ENCODE assay signal across 27 cellular contexts in the genomic region with DNA sequence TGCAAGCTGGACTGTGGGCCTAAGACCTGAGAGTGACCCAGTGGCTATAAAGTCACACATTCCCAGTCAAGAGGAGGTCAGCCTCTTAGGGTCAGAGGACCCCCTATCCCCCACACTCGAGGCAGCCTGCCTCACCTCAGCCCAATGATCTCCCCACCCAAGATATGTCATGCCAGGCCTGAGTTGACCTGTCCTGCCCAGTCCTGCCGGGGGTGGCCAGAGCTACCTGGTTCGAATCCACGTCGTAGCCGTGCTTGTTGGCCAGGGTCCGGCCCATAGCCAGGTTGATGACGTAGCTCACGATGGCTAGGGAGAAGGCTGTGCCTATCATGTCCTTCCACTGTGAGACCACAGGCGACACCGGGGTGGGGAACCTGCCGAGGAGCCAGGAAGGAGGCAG. TPM values are rescaled to one million over a fixed set of nuclear protein-coding genes. Genes with fewer than 3 reads are reported as not detected.
DNase-seq lines count a peak whose midpoint lies in the region; ATAC-seq, FAIRE-seq and TF ChIP-seq lines count a peak whose summit lies in the region.
"Had no signal": no experiment of that assay in that cellular context is flagged by ENCODE, and none has a peak within 500 bp of the region (broad histone marks: within the 10 kb centered on the region; RNA-seq: fewer than 3 reads in every experiment).

No MANE protein-coding gene starts in this region.

- H3K79me2 ChIP-seq in HepG2 (ENCODE audit: insufficient read depth, low read length) (no peaks in the 10 kb centered on the region), hepatocyte (no peaks in the 10 kb centered on the region)

- no peak overlapping the region for H3K9ac ChIP-seq in HepG2 (ENCODE audit: insufficient read depth, low read depth, low read length)
- H3K9ac ChIP-seq: BLaER1, GM23248, KMS-11 had no signal

- no peak overlapping the region for H3K4me2 ChIP-seq in HepG2 (ENCODE audit: low read depth, low read length)
- H3K4me2 ChIP-seq in hepatocyte = no peak overlapping the region
- H3K4me2 ChIP-seq: BLaER1, KMS-11, PC-9 had no signal

- H4K20me1 ChIP-seq in HepG2 (ENCODE audit: insufficient read depth, low read length) (no peaks in the 10 kb centered on the region), hepatocyte (ENCODE audit: insufficient read depth, poor library complexity, severe bottlenecking) (no peaks in the 10 kb centered on the region)
- H4K20me1 ChIP-seq: BLaER1 had no signal

- no peaks in the 10 kb centered on the region for H3K9me2 ChIP-seq in hepatocyte (replicated peaks; ENCODE audit: insufficient read depth)

- TF ChIP-seq RAD21 in HepG2 (CRISPR knock-in tag; IDR thresholded peaks at IDR 0.05) = no peak

- no peak for TF ChIP-seq EP300 in HepG2 (IDR thresholded peaks at IDR 0.05; ENCODE audit: low read depth in 2 of 2, low read length in 2 of 2)
- TF ChIP-seq EP300 in HepG2 (CRISPR knock-in tag; IDR thresholded peaks at IDR 0.05; ENCODE audit: borderline replicate concordance) = no peak
- no peak for TF ChIP-seq EP300 in sigmoid colon (IDR thresholded peaks at IDR 0.05)

- FAIRE-seq in HepG2 (lab: Jason Lieb, UNC) = no peak
- FAIRE-seq: GM12892 had no signal

- TF ChIP-seq CTCF in HepG2 (CRISPR knock-in tag; IDR thresholded peaks at IDR 0.05) = no peak
- no peak for TF ChIP-seq CTCF in right lobe of liver (IDR thresholded peaks at IDR 0.05)
- no peak for TF ChIP-seq CTCF in sigmoid colon (IDR thresholded peaks at IDR 0.05)
- no peak for TF ChIP-seq CTCF in hepatocyte (IDR thresholded peaks at IDR 0.05; ENCODE audit: poor library complexity)

- intact Hi-C loops in HepG2 (cut with micrococcal nuclease; ENCODE audit: unreplicated experiment) = no loop called here
- intact Hi-C loops in right lobe of liver (cut with DNase I) = loop anchor here in 1 of 2 donors (5.0 to 10.0 kb wide), 2 partner anchors 50 to 177 kb away; no protein-coding TSS in a partner anchor
- intact Hi-C loops in sigmoid colon (cut with DNase I) = no loop called here

- H3K36me3 ChIP-seq in HepG2 (replicated peaks in 1 of 2; ENCODE audit: control insufficient read depth in 1 of 2, insufficient read depth in 2 of 2, low read length in 2 of 2) = no peaks in the 10 kb centered on the region
- no peaks in the 10 kb centered on the region for H3K36me3 ChIP-seq in right lobe of liver
- H3K36me3 ChIP-seq in sigmoid colon = no peaks in the 10 kb centered on the region
- H3K36me3 ChIP-seq in hepatocyte (replicated peaks; ENCODE audit: insufficient read depth, low read depth) = no peaks in the 10 kb centered on the region
- H3K36me3 ChIP-seq: BLaER1, HAP-1, SJSA1 had no signal

- H3K9me3 ChIP-seq in HepG2 (ENCODE audit: low read length) (no peaks in the 10 kb centered on the region), right lobe of liver (no peaks in the 10 kb centered on the region), sigmoid colon (no peaks in the 10 kb centered on the region), hepatocyte (ENCODE audit: low read depth) (no peaks in the 10 kb centered on the region)
- H3K9me3 ChIP-seq: BLaER1, HAP-1, SJSA1 had no signal

- no peak for DNase-seq in HepG2 (ENCODE audit: low spot score)
- no peak for DNase-seq in right lobe of liver
- DNase-seq in mesenteric fat pad (ENCODE audit: low spot score) = peak; percentile 87
- DNase-seq in sigmoid colon = peak; percentile 56
- DNase-seq in hepatic stellate cell (ENCODE audit: low spot score) = no peak
- DNase-seq in hepatocyte (ENCODE audit: low spot score) = no peak
- DNase-seq in cerebellar nuclear complex (lab: John Stamatoyannopoulos, UW) = no peak
- DNase-seq: CD4-positive, CD25-positive, alpha-beta regulatory T cell; DMS153; DND-41; GM23248; HFFc6; IMR-90; MM.1S; NCI-H2029; NCI-H446 treated with DMSO at 0.1 percent for 48 hours; NCI-H526; NCI-H82; NK-92 treated with Interleukin-12 subunit alpha and Interleukin-12 subunit beta, amount 100 ng/mL, for 24 hours; PC-9; Right ventricle myocardium superior had no signal

- POLR2A ChIA-PET in HepG2 (lab: Yijun Ruan, JAX) = no interaction called here

- TF ChIP-seq POLR2A in HepG2 (IDR thresholded peaks at IDR 0.05; ENCODE audit: insufficient read depth in 1 of 2, low read depth in 2 of 2, low read length in 2 of 2) = no peak
- TF ChIP-seq POLR2A in right lobe of liver (IDR thresholded peaks at IDR 0.05) = no peak
- TF ChIP-seq POLR2A in sigmoid colon (IDR thresholded peaks at IDR 0.05) = no peak

- no TSS peak for BruUV-seq in HepG2 (replicated peaks; lab: Mats Ljungman, UMichigan)

- H2AFZ ChIP-seq in HepG2 (ENCODE audit: low read length) = no peak overlapping the region
- no peak overlapping the region for H2AFZ ChIP-seq in hepatocyte
- H2AFZ ChIP-seq: GM23248, PC-9 had no signal

- peaks cover 5 to 35% of the 10 kb centered on the region in 2 experiments; a peak in 3 of 5 replicates for H3K27me3 ChIP-seq in HepG2 (ENCODE audit: control insufficient read depth in 1 of 2, insufficient read depth in 2 of 2, low read length in 2 of 2)
- no peaks in the 10 kb centered on the region for H3K27me3 ChIP-seq in right lobe of liver
- no peaks in the 10 kb centered on the region for H3K27me3 ChIP-seq in sigmoid colon
- H3K27me3 ChIP-seq in hepatocyte = no peaks in the 10 kb centered on the region
- H3K27me3 ChIP-seq: BLaER1, SJSA1 had no signal

- 40% methylated on average over 3 of the region's 12 CpGs for WGBS in HepG2 (ENCODE audit: low lambda C conversion rate)
- no CpG with 5 or more reads among the region's 12 CpGs for WGBS in right lobe of liver (ENCODE audit: insufficient coverage, low coverage, low lambda C conversion rate, missing lambda C conversion rate)
- 90 to 92% methylated on average over 12 of the region's 12 CpGs for WGBS in sigmoid colon, 2 donors
- 97% methylated on average over 12 of the region's 12 CpGs for WGBS in hepatocyte (ENCODE audit: low lambda C conversion rate, missing lambda C conversion rate)

- ATAC-seq in HepG2 = no peak
- ATAC-seq in right lobe of liver = no peak

- in situ Hi-C loops in HepG2 (cut with HindIII; ENCODE audit: extremely low pct_ligation_motif_present, low pct_unique_long_range_greater_than_20kb) = loop anchor here (5.0 kb wide), 1 partner anchor 40 kb away; no protein-coding TSS in a partner anchor

- H3K4me3 ChIP-seq in HepG2 (replicated peaks in 1 of 3; ENCODE audit: insufficient read depth in 1 of 3, low read depth in 2 of 3, low read length in 3 of 3) = no peak overlapping the region
- H3K4me3 ChIP-seq in right lobe of liver = no peak overlapping the region
- no peak overlapping the region for H3K4me3 ChIP-seq in sigmoid colon
- H3K4me3 ChIP-seq in hepatocyte = no peak overlapping the region
- H3K4me3 ChIP-seq: BLaER1, GM23248, HAP-1, PC-9, SJSA1 had no signal

- CTCF ChIA-PET in HepG2 (lab: Yijun Ruan, JAX; ENCODE audit: low intra/inter-chr PET ratio, low total read pairs) = no interaction called here

- H3K27ac ChIP-seq in HepG2 (ENCODE audit: extremely low read length, insufficient read depth, low read length) (no peak overlapping the region), right lobe of liver (no peak overlapping the region), sigmoid colon (no peak overlapping the region), hepatocyte (no peak overlapping the region)
- H3K27ac ChIP-seq: BLaER1, GM23248, KMS-11, PC-9, SJSA1 had no signal

- H3K4me1 ChIP-seq in HepG2 (ENCODE audit: insufficient read depth, low read length) (peaks cover 4% of the 10 kb centered on the region; the same call in 1 of the 2 replicates), right lobe of liver (no peaks in the 10 kb centered on the region), sigmoid colon (no peaks in the 10 kb centered on the region), hepatocyte (ENCODE audit: insufficient read depth) (peaks cover under 1% of the 10 kb centered on the region)
- H3K4me1 ChIP-seq: HAP-1 had no signal

TF ChIP-seq in HepG2, 621 proteins besides CTCF, POLR2A, EP300 and RAD21:
- TF ChIP-seq CREB1 (IDR thresholded peaks at IDR 0.05) (peak; percentile 31; the same call in 1 of the 2 replicates), CREB1 (CRISPR knock-in tag; IDR thresholded peaks at IDR 0.05) (no peak), NFRKB (IDR thresholded peaks at IDR 0.05) (no peak), RBAK (CRISPR knock-in tag; IDR thresholded peaks at IDR 0.05) (no peak), HOXA9 (CRISPR knock-in tag; IDR thresholded peaks at IDR 0.05; ENCODE audit: borderline replicate concordance) (no peak)

RNA-seq across cellular contexts. Expression of gene SLC26A9, which starts 15.6 kb away (rescaled TPM):
- total RNA-seq in HepG2 (2016; rRNA removed; fragmentation: Illumina TruSeq; extraction: Trizol) (0.04 and 0.15 TPM in 2 replicates), right lobe of liver (under 1 TPM in 1 of 6 experiments, not detected in 5; 0.09 TPM), mesenteric fat pad (not detected), sigmoid colon (not detected), hepatocyte (0.13 and 0.44 TPM in 2 replicates)
- total RNA-seq in HepG2 (2016; cell fraction: cytosol; rRNA removed; fragmentation: Illumina TruSeq; extraction: Trizol; ENCODE audit: low read depth) = not detected in 2 replicates
- total RNA-seq in HepG2 (2016; cell fraction: insoluble cytoplasmic fraction; rRNA removed; fragmentation: Illumina TruSeq; extraction: Trizol) = 0.04 TPM in 1 of 2 replicates, not detected in the other
- 0.06 TPM in 1 of 2 replicates, not detected in the other for total RNA-seq in HepG2 (2016; cell fraction: membrane; rRNA removed; fragmentation: Illumina TruSeq; extraction: Trizol)
- total RNA-seq in HepG2 (2016; cell fraction: nucleus; rRNA removed; fragmentation: Illumina TruSeq; extraction: Trizol) = 0.09 TPM in 1 of 2 replicates, not detected in the other
- polyA plus RNA-seq in HepG2 (2011; rRNA removed) (0.03 and 0.11 TPM in 2 replicates), sigmoid colon (under 1 TPM in 1 of 3 donors, not detected in 2; 0.60 TPM), hepatocyte (0.63 and 2.4 TPM in 2 replicates)
- 0.03 TPM in 2 replicates for polyA plus RNA-seq in HepG2 (2011; cell fraction: cytosol; rRNA removed)
- polyA plus RNA-seq in HepG2 (2011; cell fraction: nucleus; rRNA removed) = 0.19 and 0.43 TPM in 2 replicates
- polyA plus RNA-seq in HepG2 (2012) = 0.04 TPM in 1 of 2 replicates, not detected in the other
- not detected in 2 replicates for polyA plus RNA-seq in HepG2 (2016; cell fraction: cytosol; fragmentation: Illumina TruSeq; extraction: Trizol; ENCODE audit: low read depth)
- polyA plus RNA-seq in HepG2 (2016; cell fraction: insoluble cytoplasmic fraction; fragmentation: Illumina TruSeq; extraction: Trizol; ENCODE audit: low read depth) = 0.09 TPM in 1 of 2 replicates, not detected in the other
- polyA plus RNA-seq in HepG2 (2016; cell fraction: membrane; fragmentation: Illumina TruSeq; extraction: Trizol; ENCODE audit: low read depth) = 0.07 and 0.13 TPM in 2 replicates
- polyA plus RNA-seq in HepG2 (2016; cell fraction: nucleus; fragmentation: Illumina TruSeq; extraction: Trizol; ENCODE audit: insufficient read depth, low read depth) = 0.40 and 0.41 TPM in 2 replicates
- polyA minus RNA-seq in HepG2 (2011; rRNA and poly(A)+ RNA removed; ENCODE audit: low replicate concordance) = 0.02 and 0.09 TPM in 2 replicates
- not detected in 2 replicates for polyA minus RNA-seq in HepG2 (2011; cell fraction: cytosol; rRNA and poly(A)+ RNA removed)
- 0.39 TPM in 1 of 2 replicates, not detected in the other for polyA minus RNA-seq in HepG2 (2011; cell fraction: nucleus; rRNA and poly(A)+ RNA removed)
- total RNA-seq: A172; CD4-positive, CD25-positive, alpha-beta regulatory T cell; GM23248; HFFc6; IMR-90; SJSA1 had no signal
- polyA plus RNA-seq: CD4-positive, CD25-positive, alpha-beta regulatory T cell; GM23248; IMR-90 had no signal

Comparison
In these comparisons a context has a peak if more than half of its experiments do, and no peak if none do; other contexts are left out.
1. DNase-seq: peak in mesenteric fat pad (single experiment) and sigmoid colon (single experiment); none in HepG2 (single experiment), right lobe of liver (0 of 3), hepatic stellate cell (single experiment), hepatocyte (single experiment) and cerebellar nuclear complex (0 of 2).